1 cellular context compared by ENCODE assay signal in the genomic region with DNA sequence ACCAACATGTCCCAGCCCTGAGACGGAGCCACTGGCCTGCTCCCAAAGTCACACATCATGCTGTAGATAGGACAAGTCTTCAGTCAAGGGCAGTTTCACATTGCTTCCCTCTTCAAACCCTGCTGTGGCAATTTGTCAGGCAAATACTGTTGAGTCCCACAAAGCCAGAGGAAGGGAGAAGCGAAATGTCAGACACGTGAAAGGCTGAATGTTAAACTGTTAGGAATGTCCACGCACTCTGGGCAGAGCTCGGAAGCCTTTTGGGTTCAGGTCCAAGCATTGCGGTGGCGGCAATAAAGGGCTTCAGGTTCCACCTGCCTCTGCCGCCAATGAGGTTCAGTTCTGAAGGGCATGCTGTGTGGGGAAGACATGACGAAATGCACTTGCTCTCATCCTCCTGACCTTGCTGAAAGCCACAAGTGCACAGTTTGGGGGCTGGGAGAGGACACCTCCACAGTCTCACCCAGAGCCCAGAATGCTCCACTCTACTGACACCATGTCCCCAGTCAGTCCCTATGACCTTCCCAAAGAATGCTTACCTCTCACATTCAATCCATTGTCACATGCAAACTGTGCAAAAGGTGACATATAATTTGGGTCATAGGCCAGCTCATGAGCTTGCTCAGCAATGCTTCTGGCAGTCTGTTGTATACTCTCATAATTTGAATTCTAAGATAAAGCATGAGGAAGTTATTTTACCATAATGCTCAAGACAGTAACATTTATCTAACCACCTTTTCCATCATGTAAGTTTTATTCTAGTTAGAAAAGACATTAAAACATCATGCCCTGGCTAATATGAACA.
TF ChIP-seq lines count a peak whose summit lies in the region.

No MANE protein-coding gene starts in this region.

TF ChIP-seq in WTC11, 78 proteins besides CTCF, POLR2A, EP300 and RAD21 (continued from another document):
- TF ChIP-seq, protein P1, sequence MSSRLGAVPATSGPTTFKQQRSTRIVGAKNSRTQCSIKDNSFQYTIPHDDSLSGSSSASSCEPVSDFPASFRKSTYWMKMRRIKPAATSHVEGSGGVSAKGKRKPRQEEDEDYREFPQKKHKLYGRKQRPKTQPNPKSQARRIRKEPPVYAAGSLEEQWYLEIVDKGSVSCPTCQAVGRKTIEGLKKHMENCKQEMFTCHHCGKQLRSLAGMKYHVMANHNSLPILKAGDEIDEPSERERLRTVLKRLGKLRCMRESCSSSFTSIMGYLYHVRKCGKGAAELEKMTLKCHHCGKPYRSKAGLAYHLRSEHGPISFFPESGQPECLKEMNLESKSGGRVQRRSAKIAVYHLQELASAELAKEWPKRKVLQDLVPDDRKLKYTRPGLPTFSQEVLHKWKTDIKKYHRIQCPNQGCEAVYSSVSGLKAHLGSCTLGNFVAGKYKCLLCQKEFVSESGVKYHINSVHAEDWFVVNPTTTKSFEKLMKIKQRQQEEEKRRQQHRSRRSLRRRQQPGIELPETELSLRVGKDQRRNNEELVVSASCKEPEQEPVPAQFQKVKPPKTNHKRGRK (CRISPR knock-in tag; IDR thresholded peaks at IDR 0.05; ENCODE audit: borderline replicate concordance), result no peak
